8 cellular contexts compared by ENCODE assay signal in genomic region chr4:77819409-77819835, GRCh38. TPM values are rescaled to one million over a fixed set of nuclear protein-coding genes. Genes with fewer than 3 reads are reported as not detected.
DNase-seq lines count a peak whose midpoint lies in the region; ATAC-seq and TF ChIP-seq lines count a peak whose summit lies in the region.

No MANE protein-coding gene starts in this region.

- H3K4me2 ChIP-seq in SK-N-SH (peak overlapping the region; percentile 96), neural progenitor cell (peak overlapping the region; percentile 95)

- peaks cover 9% of the 10 kb centered on the region for H3K27me3 Mint-ChIP-seq in neural progenitor cell (ENCODE audit: insufficient read depth, low read depth)

- CTCF ChIA-PET in SK-N-SH (lab: Yijun Ruan, JAX) = interaction anchor here (1.9 to 2.7 kb wide), 3 partner anchors 42 to 218 kb away, joined by 5 to 17 read pairs (median 11); partner anchors contain the start of gene MRPL1

- no peaks in the 10 kb centered on the region for H3K9me3 Mint-ChIP-seq in neural progenitor cell

- H3K27me3 ChIP-seq in SK-N-SH (ENCODE audit: insufficient read depth) = no peaks in the 10 kb centered on the region
- peaks cover 23% of the 10 kb centered on the region for H3K27me3 ChIP-seq in neural progenitor cell

- H3K4me3 Mint-ChIP-seq in neural progenitor cell = peak overlapping the region; percentile 100

- no peaks in the 10 kb centered on the region for H3K9me2 ChIP-seq in SK-N-SH

- H3K9ac ChIP-seq in SK-N-SH = peak overlapping the region; percentile 89
- no peak overlapping the region for H3K9ac ChIP-seq in neural progenitor cell

- WGBS in SK-N-SH (ENCODE audit: low lambda C conversion rate) = 5% methylated on average over 4 of the region's 66 CpGs

- H3K9me3 ChIP-seq in SK-N-SH = no peaks in the 10 kb centered on the region; the same call in 1 of the 2 replicates
- no peaks in the 10 kb centered on the region for H3K9me3 ChIP-seq in neural progenitor cell (ENCODE audit: low read depth)

- no peaks in the 10 kb centered on the region for H3K36me3 ChIP-seq in SK-N-SH (replicated peaks in 1 of 2; ENCODE audit: control insufficient read depth in 1 of 2, insufficient read depth in 2 of 2, low read length in 1 of 2)
- no peaks in the 10 kb centered on the region for H3K36me3 ChIP-seq in neural progenitor cell

- H4K20me1 ChIP-seq in SK-N-SH (ENCODE audit: insufficient read depth) = peaks cover 7% of the 10 kb centered on the region; the same call in 1 of the 2 replicates
- peaks cover 13% of the 10 kb centered on the region for H4K20me1 ChIP-seq in neural progenitor cell (ENCODE audit: low read depth)

- H3F3A ChIP-seq in SK-N-SH (replicated peaks; ENCODE audit: insufficient read depth) (peaks cover 17% of the 10 kb centered on the region), neural progenitor cell (ENCODE audit: low read depth) (peaks cover 15% of the 10 kb centered on the region)

- peak overlapping the region; percentile 92 for H2AFZ ChIP-seq in SK-N-SH (ENCODE audit: low read depth)
- peak overlapping the region; percentile 99 for H2AFZ ChIP-seq in neural progenitor cell (replicated peaks)

- peak; percentile 73 for DNase-seq in SK-N-SH
- no peak for DNase-seq in fibroblast of mammary gland (ENCODE audit: low read depth)
- DNase-seq in neural progenitor cell (ENCODE audit: low spot score) = no peak
- DNase-seq in SIG-M5 treated with dmso at 0.1 percent for 504 hours (lab: John Stamatoyannopoulos, UW; ENCODE audit: unreplicated experiment) = no peak

- TF ChIP-seq CTCF in SK-N-SH (IDR thresholded peaks at IDR 0.05) (no peak), WI38 (IDR thresholded peaks at IDR 0.05; ENCODE audit: low read depth, low read length) (no peak), fibroblast of mammary gland (conservative IDR thresholded peaks at IDR 0.05; ENCODE audit: control insufficient read depth, insufficient read depth, low read depth, low read length) (no peak), neural progenitor cell (IDR thresholded peaks at IDR 0.05) (no peak)

- peaks cover 38% of the 10 kb centered on the region for H3K79me2 ChIP-seq in SK-N-SH (ENCODE audit: insufficient read depth)
- peaks cover 12% of the 10 kb centered on the region for H3K79me2 ChIP-seq in neural progenitor cell (ENCODE audit: low read depth)

- H3K4me3 ChIP-seq in SK-N-SH (ENCODE audit: low read depth in 2 of 2, low read length in 1 of 2) = peak overlapping the region; percentile 95 to 97
- peak overlapping the region; percentile 84 for H3K4me3 ChIP-seq in WI38 (ENCODE audit: low read depth, low read length)
- peak overlapping the region; percentile 89 for H3K4me3 ChIP-seq in fibroblast of mammary gland (ENCODE audit: control insufficient read depth, low read depth, low read length)
- H3K4me3 ChIP-seq in neural progenitor cell = peak overlapping the region; percentile 87

- H3K4me1 Mint-ChIP-seq in neural progenitor cell = peaks cover 19% of the 10 kb centered on the region

- TF ChIP-seq EP300 in SK-N-SH (IDR thresholded peaks at IDR 0.05; ENCODE audit: borderline replicate concordance in 1 of 2, low read depth in 1 of 2, low read length in 1 of 2) = no peak

- H3K36me3 Mint-ChIP-seq in neural progenitor cell = no peaks in the 10 kb centered on the region

- no peak for TF ChIP-seq RAD21 in SK-N-SH (IDR thresholded peaks at IDR 0.05; ENCODE audit: low read length)

- H3K27ac Mint-ChIP-seq in neural progenitor cell = peak overlapping the region; percentile 92

- POLR2A ChIA-PET in SK-N-SH (lab: Yijun Ruan, JAX) = interaction anchor here (1.0 to 1.9 kb wide), 3 partner anchors 9 to 957 kb away, joined by 3 to 6 read pairs (median 3); partner anchors contain the start of genes BMP2K and MRPL1

- no peak; the same call in none of the 3 replicates for ATAC-seq in SK-N-SH treated with all-trans-retinoic acid at 6 μM for 48 hours
- ATAC-seq in HG02938 (IDR thresholded peaks at IDR 0.05; ENCODE audit: unreplicated experiment) = peak; percentile 7
- ATAC-seq in HG03378 (IDR thresholded peaks at IDR 0.05; ENCODE audit: unreplicated experiment) = no peak

- H3K27ac ChIP-seq in SK-N-SH (ENCODE audit: low read depth in 2 of 2, low read length in 1 of 2) (peak overlapping the region; percentile 77 to 96), neural progenitor cell (no peak overlapping the region)

- H3K4me1 ChIP-seq in SK-N-SH (ENCODE audit: control insufficient read depth in 1 of 2, insufficient read depth in 2 of 2, low read depth in 1 of 2, low read length in 1 of 2) (peaks cover 0 to 12% of the 10 kb centered on the region in 2 experiments; a peak in 2 of 4 replicates), neural progenitor cell (peaks cover 8% of the 10 kb centered on the region)

TF ChIP-seq in SK-N-SH, 30 proteins besides CTCF, POLR2A, EP300 and RAD21:
- no peak for TF ChIP-seq FOSL2 (IDR thresholded peaks at IDR 0.05; ENCODE audit: borderline replicate concordance, low read depth)
- TF ChIP-seq POLR2AphosphoS5 (IDR thresholded peaks at IDR 0.05; ENCODE audit: low read depth, low read length) = no peak
- no peak for TF ChIP-seq USF2 (IDR thresholded peaks at IDR 0.05; ENCODE audit: borderline replicate concordance, low read depth, low read length)
- 0 out of 2 replicates have a peak, but pooled peaks have one; percentile 34 for TF ChIP-seq TAF1 (IDR thresholded peaks at IDR 0.05; ENCODE audit: borderline replicate concordance, low read depth, low read length)

TF ChIP-seq in SK-N-SH treated with all-trans-retinoic acid at 6 μM for 48 hours, 23 proteins besides CTCF, POLR2A, EP300 and RAD21:
- no peak for TF ChIP-seq ARNTL (CRISPR knock-in tag; IDR thresholded peaks at IDR 0.05; ENCODE audit: borderline replicate concordance, low read depth)
- TF ChIP-seq ZNF565 (CRISPR knock-in tag; conservative IDR thresholded peaks at IDR 0.05; ENCODE audit: low read depth) = no peak
TF ChIP-seq in SK-N-SH treated with all-trans-retinoic acid at 6 μM for 48 hours: peak in this region for 0.

RNA-seq across cellular contexts. Expression of gene CNOT6L, which starts 0.3 kb away (rescaled TPM):
- polyA plus RNA-seq in SK-N-SH (2012; rRNA removed) = 2.3 and 2.8 TPM in 2 replicates
- 4.1 and 4.6 TPM in 2 replicates for polyA plus RNA-seq in SK-N-SH (2012; cell fraction: cytosol; rRNA removed)
- 4.3 and 5.5 TPM in 2 replicates for polyA plus RNA-seq in SK-N-SH (2012; cell fraction: nucleus; rRNA removed)
- 6.0 and 7.5 TPM in 2 replicates for total RNA-seq in neural progenitor cell (ENCODE audit: low replicate concordance)

RNA-seq across cellular contexts. Expression of gene MRPL1, which starts 43.2 kb away (rescaled TPM):
- polyA plus RNA-seq in SK-N-SH (2012; rRNA removed) = 11.0 and 13.0 TPM in 2 replicates
- 18.3 and 28.8 TPM in 2 replicates for polyA plus RNA-seq in SK-N-SH (2012; cell fraction: cytosol; rRNA removed)
- 3.5 and 6.7 TPM in 2 replicates for polyA plus RNA-seq in SK-N-SH (2012; cell fraction: nucleus; rRNA removed)
- 28.8 and 48.5 TPM in 2 replicates for total RNA-seq in neural progenitor cell (ENCODE audit: low replicate concordance)
